ENCODE assay signal across 1 cellular context in the genomic region with DNA sequence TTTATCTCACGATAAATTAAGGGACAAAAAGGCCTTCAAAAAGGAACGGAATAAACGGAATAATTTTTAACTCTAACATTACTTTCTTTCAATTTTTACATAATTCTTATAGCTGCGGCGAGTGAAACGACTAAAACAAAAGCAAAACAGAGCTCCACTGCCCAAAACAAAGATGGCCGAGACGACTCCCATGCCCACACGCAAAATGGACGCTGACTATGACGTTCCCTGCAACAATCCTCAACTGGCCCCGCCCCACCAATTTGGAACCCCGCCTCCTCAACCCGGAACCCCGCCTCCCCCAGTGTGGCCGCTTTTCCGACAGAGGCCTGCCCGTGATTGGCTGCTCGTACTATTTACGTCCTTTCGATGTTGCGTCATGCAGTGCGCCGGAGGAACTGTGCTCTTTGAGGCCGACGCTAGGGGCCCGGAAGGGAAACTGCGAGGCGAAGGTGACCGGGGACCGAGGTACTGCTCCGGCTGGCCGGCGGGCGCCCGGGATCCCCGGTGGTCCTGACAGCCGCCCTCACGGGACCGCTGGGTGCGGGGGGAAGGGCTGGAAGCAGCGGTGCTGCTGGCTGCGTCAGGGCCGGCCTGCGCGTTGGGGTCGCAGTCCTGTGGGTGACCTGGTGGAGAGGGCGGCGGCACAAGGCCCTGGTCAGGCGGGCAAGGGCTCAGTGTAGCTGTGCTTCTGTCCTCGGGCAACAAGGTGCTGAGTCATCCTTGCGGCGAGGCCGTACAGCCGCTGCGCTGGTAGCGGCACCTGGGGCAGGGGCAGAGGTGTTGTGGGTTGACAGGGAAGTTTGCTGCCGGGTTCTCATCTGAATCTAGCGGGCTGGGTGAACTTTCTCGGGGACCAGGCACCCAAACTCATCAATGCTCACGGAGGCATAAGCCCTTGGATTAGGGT.
A peak's percentile ranks its signal among the peaks of the same experiment; 100 is the strongest.
TF ChIP-seq lines count a peak whose summit lies in the region.

A gene with protein sequence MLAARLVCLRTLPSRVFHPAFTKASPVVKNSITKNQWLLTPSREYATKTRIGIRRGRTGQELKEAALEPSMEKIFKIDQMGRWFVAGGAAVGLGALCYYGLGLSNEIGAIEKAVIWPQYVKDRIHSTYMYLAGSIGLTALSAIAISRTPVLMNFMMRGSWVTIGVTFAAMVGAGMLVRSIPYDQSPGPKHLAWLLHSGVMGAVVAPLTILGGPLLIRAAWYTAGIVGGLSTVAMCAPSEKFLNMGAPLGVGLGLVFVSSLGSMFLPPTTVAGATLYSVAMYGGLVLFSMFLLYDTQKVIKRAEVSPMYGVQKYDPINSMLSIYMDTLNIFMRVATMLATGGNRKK (plus strand): TSS at position 384 of the 910 bp plus-strand sequence. CDS start 1,992 bp downstream, outside the sequence.

TF ChIP-seq in GM12878, 131 proteins besides CTCF, POLR2A, EP300 and RAD21 (continued from another document):
- peak in 1 of 2 experiments; percentile 91; a peak in 2 of 4 replicates for TF ChIP-seq SRF (IDR thresholded peaks at IDR 0.05; ENCODE audit: low read depth in 2 of 2, low read length in 2 of 2)
- TF ChIP-seq, protein P1, sequence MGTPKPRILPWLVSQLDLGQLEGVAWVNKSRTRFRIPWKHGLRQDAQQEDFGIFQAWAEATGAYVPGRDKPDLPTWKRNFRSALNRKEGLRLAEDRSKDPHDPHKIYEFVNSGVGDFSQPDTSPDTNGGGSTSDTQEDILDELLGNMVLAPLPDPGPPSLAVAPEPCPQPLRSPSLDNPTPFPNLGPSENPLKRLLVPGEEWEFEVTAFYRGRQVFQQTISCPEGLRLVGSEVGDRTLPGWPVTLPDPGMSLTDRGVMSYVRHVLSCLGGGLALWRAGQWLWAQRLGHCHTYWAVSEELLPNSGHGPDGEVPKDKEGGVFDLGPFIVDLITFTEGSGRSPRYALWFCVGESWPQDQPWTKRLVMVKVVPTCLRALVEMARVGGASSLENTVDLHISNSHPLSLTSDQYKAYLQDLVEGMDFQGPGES (IDR thresholded peaks at IDR 0.05), result 0 out of 2 replicates have a peak, but pooled peaks have one; percentile 51
- TF ChIP-seq, protein P2, sequence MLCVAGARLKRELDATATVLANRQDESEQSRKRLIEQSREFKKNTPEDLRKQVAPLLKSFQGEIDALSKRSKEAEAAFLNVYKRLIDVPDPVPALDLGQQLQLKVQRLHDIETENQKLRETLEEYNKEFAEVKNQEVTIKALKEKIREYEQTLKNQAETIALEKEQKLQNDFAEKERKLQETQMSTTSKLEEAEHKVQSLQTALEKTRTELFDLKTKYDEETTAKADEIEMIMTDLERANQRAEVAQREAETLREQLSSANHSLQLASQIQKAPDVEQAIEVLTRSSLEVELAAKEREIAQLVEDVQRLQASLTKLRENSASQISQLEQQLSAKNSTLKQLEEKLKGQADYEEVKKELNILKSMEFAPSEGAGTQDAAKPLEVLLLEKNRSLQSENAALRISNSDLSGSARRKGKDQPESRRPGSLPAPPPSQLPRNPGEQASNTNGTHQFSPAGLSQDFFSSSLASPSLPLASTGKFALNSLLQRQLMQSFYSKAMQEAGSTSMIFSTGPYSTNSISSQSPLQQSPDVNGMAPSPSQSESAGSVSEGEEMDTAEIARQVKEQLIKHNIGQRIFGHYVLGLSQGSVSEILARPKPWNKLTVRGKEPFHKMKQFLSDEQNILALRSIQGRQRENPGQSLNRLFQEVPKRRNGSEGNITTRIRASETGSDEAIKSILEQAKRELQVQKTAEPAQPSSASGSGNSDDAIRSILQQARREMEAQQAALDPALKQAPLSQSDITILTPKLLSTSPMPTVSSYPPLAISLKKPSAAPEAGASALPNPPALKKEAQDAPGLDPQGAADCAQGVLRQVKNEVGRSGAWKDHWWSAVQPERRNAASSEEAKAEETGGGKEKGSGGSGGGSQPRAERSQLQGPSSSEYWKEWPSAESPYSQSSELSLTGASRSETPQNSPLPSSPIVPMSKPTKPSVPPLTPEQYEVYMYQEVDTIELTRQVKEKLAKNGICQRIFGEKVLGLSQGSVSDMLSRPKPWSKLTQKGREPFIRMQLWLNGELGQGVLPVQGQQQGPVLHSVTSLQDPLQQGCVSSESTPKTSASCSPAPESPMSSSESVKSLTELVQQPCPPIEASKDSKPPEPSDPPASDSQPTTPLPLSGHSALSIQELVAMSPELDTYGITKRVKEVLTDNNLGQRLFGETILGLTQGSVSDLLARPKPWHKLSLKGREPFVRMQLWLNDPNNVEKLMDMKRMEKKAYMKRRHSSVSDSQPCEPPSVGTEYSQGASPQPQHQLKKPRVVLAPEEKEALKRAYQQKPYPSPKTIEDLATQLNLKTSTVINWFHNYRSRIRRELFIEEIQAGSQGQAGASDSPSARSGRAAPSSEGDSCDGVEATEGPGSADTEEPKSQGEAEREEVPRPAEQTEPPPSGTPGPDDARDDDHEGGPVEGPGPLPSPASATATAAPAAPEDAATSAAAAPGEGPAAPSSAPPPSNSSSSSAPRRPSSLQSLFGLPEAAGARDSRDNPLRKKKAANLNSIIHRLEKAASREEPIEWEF (IDR thresholded peaks at IDR 0.05; ENCODE audit: insufficient replicate concordance, low read depth, low read length), result no peak
- TF ChIP-seq GABPA (IDR thresholded peaks at IDR 0.05; ENCODE audit: low read depth), result peak; percentile 91
- no peak for TF ChIP-seq SUPT20H (IDR thresholded peaks at IDR 0.05; ENCODE audit: borderline replicate concordance, control insufficient read depth, low read depth, low read length)
- peak; percentile 57 for TF ChIP-seq KLF5 (IDR thresholded peaks at IDR 0.05; ENCODE audit: partially characterized antibody)
- TF ChIP-seq, protein P3, sequence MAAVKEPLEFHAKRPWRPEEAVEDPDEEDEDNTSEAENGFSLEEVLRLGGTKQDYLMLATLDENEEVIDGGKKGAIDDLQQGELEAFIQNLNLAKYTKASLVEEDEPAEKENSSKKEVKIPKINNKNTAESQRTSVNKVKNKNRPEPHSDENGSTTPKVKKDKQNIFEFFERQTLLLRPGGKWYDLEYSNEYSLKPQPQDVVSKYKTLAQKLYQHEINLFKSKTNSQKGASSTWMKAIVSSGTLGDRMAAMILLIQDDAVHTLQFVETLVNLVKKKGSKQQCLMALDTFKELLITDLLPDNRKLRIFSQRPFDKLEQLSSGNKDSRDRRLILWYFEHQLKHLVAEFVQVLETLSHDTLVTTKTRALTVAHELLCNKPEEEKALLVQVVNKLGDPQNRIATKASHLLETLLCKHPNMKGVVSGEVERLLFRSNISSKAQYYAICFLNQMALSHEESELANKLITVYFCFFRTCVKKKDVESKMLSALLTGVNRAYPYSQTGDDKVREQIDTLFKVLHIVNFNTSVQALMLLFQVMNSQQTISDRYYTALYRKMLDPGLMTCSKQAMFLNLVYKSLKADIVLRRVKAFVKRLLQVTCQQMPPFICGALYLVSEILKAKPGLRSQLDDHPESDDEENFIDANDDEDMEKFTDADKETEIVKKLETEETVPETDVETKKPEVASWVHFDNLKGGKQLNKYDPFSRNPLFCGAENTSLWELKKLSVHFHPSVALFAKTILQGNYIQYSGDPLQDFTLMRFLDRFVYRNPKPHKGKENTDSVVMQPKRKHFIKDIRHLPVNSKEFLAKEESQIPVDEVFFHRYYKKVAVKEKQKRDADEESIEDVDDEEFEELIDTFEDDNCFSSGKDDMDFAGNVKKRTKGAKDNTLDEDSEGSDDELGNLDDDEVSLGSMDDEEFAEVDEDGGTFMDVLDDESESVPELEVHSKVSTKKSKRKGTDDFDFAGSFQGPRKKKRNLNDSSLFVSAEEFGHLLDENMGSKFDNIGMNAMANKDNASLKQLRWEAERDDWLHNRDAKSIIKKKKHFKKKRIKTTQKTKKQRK (IDR thresholded peaks at IDR 0.05; ENCODE audit: low read depth, low read length), result no peak
- peak; percentile 88 for TF ChIP-seq LARP7 (IDR thresholded peaks at IDR 0.05)
- TF ChIP-seq ZNF384 (IDR thresholded peaks at IDR 0.05; ENCODE audit: borderline replicate concordance, low read depth, low read length), result no peak
- TF ChIP-seq IKZF1 (conservative IDR thresholded peaks at IDR 0.05), result peak; percentile 78
- 0 out of 2 replicates have a peak, but pooled peaks have one; percentile 62 for TF ChIP-seq SMARCA5 (IDR thresholded peaks at IDR 0.05)
- TF ChIP-seq NR2F1 (conservative IDR thresholded peaks at IDR 0.05), result peak; percentile 72
- no peak for TF ChIP-seq STAT1 (conservative IDR thresholded peaks at IDR 0.05)
- TF ChIP-seq, protein P4, sequence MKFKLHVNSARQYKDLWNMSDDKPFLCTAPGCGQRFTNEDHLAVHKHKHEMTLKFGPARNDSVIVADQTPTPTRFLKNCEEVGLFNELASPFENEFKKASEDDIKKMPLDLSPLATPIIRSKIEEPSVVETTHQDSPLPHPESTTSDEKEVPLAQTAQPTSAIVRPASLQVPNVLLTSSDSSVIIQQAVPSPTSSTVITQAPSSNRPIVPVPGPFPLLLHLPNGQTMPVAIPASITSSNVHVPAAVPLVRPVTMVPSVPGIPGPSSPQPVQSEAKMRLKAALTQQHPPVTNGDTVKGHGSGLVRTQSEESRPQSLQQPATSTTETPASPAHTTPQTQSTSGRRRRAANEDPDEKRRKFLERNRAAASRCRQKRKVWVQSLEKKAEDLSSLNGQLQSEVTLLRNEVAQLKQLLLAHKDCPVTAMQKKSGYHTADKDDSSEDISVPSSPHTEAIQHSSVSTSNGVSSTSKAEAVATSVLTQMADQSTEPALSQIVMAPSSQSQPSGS (IDR thresholded peaks at IDR 0.05; ENCODE audit: low read length), result peak; percentile 55; the same call in 1 of the 2 replicates
- TF ChIP-seq, protein P5, sequence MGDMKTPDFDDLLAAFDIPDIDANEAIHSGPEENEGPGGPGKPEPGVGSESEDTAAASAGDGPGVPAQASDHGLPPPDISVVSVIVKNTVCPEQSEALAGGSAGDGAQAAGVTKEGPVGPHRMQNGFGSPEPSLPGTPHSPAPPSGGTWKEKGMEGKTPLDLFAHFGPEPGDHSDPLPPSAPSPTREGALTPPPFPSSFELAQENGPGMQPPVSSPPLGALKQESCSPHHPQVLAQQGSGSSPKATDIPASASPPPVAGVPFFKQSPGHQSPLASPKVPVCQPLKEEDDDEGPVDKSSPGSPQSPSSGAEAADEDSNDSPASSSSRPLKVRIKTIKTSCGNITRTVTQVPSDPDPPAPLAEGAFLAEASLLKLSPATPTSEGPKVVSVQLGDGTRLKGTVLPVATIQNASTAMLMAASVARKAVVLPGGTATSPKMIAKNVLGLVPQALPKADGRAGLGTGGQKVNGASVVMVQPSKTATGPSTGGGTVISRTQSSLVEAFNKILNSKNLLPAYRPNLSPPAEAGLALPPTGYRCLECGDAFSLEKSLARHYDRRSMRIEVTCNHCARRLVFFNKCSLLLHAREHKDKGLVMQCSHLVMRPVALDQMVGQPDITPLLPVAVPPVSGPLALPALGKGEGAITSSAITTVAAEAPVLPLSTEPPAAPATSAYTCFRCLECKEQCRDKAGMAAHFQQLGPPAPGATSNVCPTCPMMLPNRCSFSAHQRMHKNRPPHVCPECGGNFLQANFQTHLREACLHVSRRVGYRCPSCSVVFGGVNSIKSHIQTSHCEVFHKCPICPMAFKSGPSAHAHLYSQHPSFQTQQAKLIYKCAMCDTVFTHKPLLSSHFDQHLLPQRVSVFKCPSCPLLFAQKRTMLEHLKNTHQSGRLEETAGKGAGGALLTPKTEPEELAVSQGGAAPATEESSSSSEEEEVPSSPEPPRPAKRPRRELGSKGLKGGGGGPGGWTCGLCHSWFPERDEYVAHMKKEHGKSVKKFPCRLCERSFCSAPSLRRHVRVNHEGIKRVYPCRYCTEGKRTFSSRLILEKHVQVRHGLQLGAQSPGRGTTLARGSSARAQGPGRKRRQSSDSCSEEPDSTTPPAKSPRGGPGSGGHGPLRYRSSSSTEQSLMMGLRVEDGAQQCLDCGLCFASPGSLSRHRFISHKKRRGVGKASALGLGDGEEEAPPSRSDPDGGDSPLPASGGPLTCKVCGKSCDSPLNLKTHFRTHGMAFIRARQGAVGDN (IDR thresholded peaks at IDR 0.05), result 0 out of 2 replicates have a peak, but pooled peaks have one; percentile 14
- TF ChIP-seq EZH2 (IDR thresholded peaks at IDR 0.05; ENCODE audit: borderline replicate concordance, control insufficient read depth, low read depth, low read length), result no peak
TF ChIP-seq in GM12878: peak in this region for 57.
